ENCODE assay signal across 20 cellular contexts in the genomic region with DNA sequence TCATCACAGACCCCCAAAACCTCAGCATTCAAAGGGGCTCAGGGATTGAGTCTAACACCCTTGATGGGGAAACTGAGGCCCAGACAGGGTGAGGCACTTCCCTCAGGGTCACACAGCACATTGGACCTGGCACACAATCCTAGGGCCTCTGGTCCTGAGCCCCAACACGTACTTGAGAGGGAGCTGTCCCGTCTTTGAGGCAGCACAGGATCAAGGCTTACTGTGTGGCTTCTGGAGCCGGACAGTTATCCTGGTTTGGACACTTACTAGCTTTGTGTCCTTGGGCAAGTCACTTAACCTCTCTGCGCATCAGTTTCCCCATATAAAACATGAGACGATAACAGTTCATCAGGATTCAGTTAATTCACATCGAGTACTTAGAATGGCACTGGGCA. TPM values are rescaled to one million over a fixed set of nuclear protein-coding genes. Genes with fewer than 3 reads are reported as not detected.
DNase-seq lines count a peak whose midpoint lies in the region; ATAC-seq and TF ChIP-seq lines count a peak whose summit lies in the region.
"Had no signal": no experiment of that assay in that cellular context is flagged by ENCODE, and none has a peak within 500 bp of the region (broad histone marks: within the 10 kb centered on the region; RNA-seq: fewer than 3 reads in every experiment).

No MANE protein-coding gene starts in this region.

- no peak for DNase-seq in activated T-cell treated with anti-CD3 and anti-CD28 coated beads, Interleukin-2, amount 50 U/mL, for 24 hours
- no peak for DNase-seq in activated T-cell treated with anti-CD3 and anti-CD28 coated beads, Interleukin-2, amount 50 U/mL, for 72 hours
- no peak for DNase-seq in activated CD4-positive, alpha-beta memory T cell treated with anti-CD3 and anti-CD28 coated beads for 36 hours
- DNase-seq in left colon = peak; percentile 3 to 5
- DNase-seq in suprapubic skin (ENCODE audit: low spot score in 2 of 2) = peak; percentile 36 to 44
- no peak for DNase-seq in NCI-H510A (lab: John Stamatoyannopoulos, UW)
- DNase-seq in G401 (ENCODE audit: low spot score) = no peak
- no peak for DNase-seq in NCI-H446 (lab: John Stamatoyannopoulos, UW)
- DNase-seq: colonic mucosa, DMS79 treated with DMSO at 0.1 percent for 48 hours, foreskin melanocyte, left cardiac atrium, NCI-H1417, occipital lobe had no signal

- H3K9me3 Mint-ChIP-seq in activated T-cell treated with anti-CD3 and anti-CD28 coated beads, Interleukin-2, amount 50 U/mL, for 24 hours = no peaks in the 10 kb centered on the region
- no peaks in the 10 kb centered on the region for H3K9me3 Mint-ChIP-seq in activated T-cell treated with anti-CD3 and anti-CD28 coated beads, Interleukin-2, amount 50 U/mL, for 72 hours
- H3K9me3 Mint-ChIP-seq in activated CD4-positive, alpha-beta memory T cell treated with anti-CD3 and anti-CD28 coated beads for 36 hours = no peaks in the 10 kb centered on the region
- H3K9me3 Mint-ChIP-seq: activated T-helper 1 cell treated with anti-CD3 and anti-CD28 coated beads, Interleukin-12 subunit alpha, Interleukin-12 subunit beta, Interleukin-2, Interleukin-4 antibody, amounts not matched to agents 30 ng/mL and 10 ng/mL and 1 ng/mL, durations not matched to agents 14 hours and 24 hours and 36 hours; CD4-positive, CD25-positive, alpha-beta regulatory T cell had no signal

- H3K27me3 Mint-ChIP-seq in activated T-cell treated with anti-CD3 and anti-CD28 coated beads, Interleukin-2, amount 50 U/mL, for 24 hours = no peaks in the 10 kb centered on the region
- H3K27me3 Mint-ChIP-seq in activated T-cell treated with anti-CD3 and anti-CD28 coated beads, Interleukin-2, amount 50 U/mL, for 72 hours (ENCODE audit: low read depth) = no peaks in the 10 kb centered on the region
- no peaks in the 10 kb centered on the region for H3K27me3 Mint-ChIP-seq in activated CD4-positive, alpha-beta memory T cell treated with anti-CD3 and anti-CD28 coated beads for 36 hours

- H3K4me1 ChIP-seq in suprapubic skin = no peaks in the 10 kb centered on the region
- H3K4me1 ChIP-seq: colonic mucosa, tibial nerve had no signal

- in situ Hi-C loops in G401 (cut with HindIII; ENCODE audit: low sequenced_read_pairs) = no loop called here

- H3K27ac Mint-ChIP-seq in activated T-cell treated with anti-CD3 and anti-CD28 coated beads, Interleukin-2, amount 50 U/mL, for 24 hours = peak overlapping the region; percentile 86
- H3K27ac Mint-ChIP-seq in activated T-cell treated with anti-CD3 and anti-CD28 coated beads, Interleukin-2, amount 50 U/mL, for 72 hours = no peak overlapping the region
- peak overlapping the region; percentile 33 for H3K27ac Mint-ChIP-seq in activated CD4-positive, alpha-beta memory T cell treated with anti-CD3 and anti-CD28 coated beads for 36 hours
- H3K27ac Mint-ChIP-seq: activated T-helper 1 cell treated with anti-CD3 and anti-CD28 coated beads, Interleukin-12 subunit alpha, Interleukin-12 subunit beta, Interleukin-2, Interleukin-4 antibody, amounts not matched to agents 30 ng/mL and 10 ng/mL and 1 ng/mL, durations not matched to agents 14 hours and 24 hours and 36 hours had no signal

- H3K36me3 Mint-ChIP-seq in activated T-cell treated with anti-CD3 and anti-CD28 coated beads, Interleukin-2, amount 50 U/mL, for 24 hours (ENCODE audit: low read depth) = peaks cover 92% of the 10 kb centered on the region
- H3K36me3 Mint-ChIP-seq in activated T-cell treated with anti-CD3 and anti-CD28 coated beads, Interleukin-2, amount 50 U/mL, for 72 hours (ENCODE audit: insufficient read depth in 2 of 2) = peaks cover 8 to 19% of the 10 kb centered on the region in 2 donors
- peaks cover 63% of the 10 kb centered on the region for H3K36me3 Mint-ChIP-seq in activated CD4-positive, alpha-beta memory T cell treated with anti-CD3 and anti-CD28 coated beads for 36 hours

- ATAC-seq in activated T-cell treated with anti-CD3 and anti-CD28 coated beads, Interleukin-2, amount 50 U/mL, for 72 hours (replicated peaks in 1 of 2) = no peak
- ATAC-seq in left colon = no peak
- ATAC-seq: left cardiac atrium, mucosa of descending colon, SK-N-SH treated with all-trans-retinoic acid at 6 μM for 48 hours had no signal

- TF ChIP-seq POLR2A in suprapubic skin (IDR thresholded peaks at IDR 0.05) = no peak

- no peak overlapping the region for H3K27ac ChIP-seq in suprapubic skin
- H3K27ac ChIP-seq: colonic mucosa, tibial nerve had no signal

- H3K9me3 ChIP-seq in suprapubic skin = no peaks in the 10 kb centered on the region
- H3K9me3 ChIP-seq: colonic mucosa, mucosa of descending colon, tibial nerve had no signal

- no peaks in the 10 kb centered on the region for H3K36me3 ChIP-seq in suprapubic skin
- H3K36me3 ChIP-seq: colonic mucosa, tibial nerve had no signal

- CTCF ChIA-PET in activated CD4-positive, alpha-beta memory T cell treated with anti-CD3 and anti-CD28 coated beads for 36 hours (lab: Charles Lee) = interaction anchor here (0.5 to 1.7 kb wide), 2 partner anchors 27 to 134 kb away, joined by 4 to 5 read pairs; no protein-coding TSS in a partner anchor

- H3K4me1 Mint-ChIP-seq in activated T-cell treated with anti-CD3 and anti-CD28 coated beads, Interleukin-2, amount 50 U/mL, for 24 hours (ENCODE audit: low read depth) = peaks cover 39% of the 10 kb centered on the region
- H3K4me1 Mint-ChIP-seq in activated T-cell treated with anti-CD3 and anti-CD28 coated beads, Interleukin-2, amount 50 U/mL, for 72 hours (ENCODE audit: low read depth) = peaks cover 52% of the 10 kb centered on the region
- peaks cover 32% of the 10 kb centered on the region for H3K4me1 Mint-ChIP-seq in activated CD4-positive, alpha-beta memory T cell treated with anti-CD3 and anti-CD28 coated beads for 36 hours (ENCODE audit: low read depth)

- intact Hi-C loops in activated CD4-positive, alpha-beta memory T cell treated with anti-CD3 and anti-CD28 coated beads for 36 hours (cut with micrococcal nuclease) = no loop called here
- intact Hi-C loops in left colon (cut with DNase I, micrococcal nuclease) = no loop called here

- H3K27me3 ChIP-seq in suprapubic skin = peaks cover 17% of the 10 kb centered on the region
- H3K27me3 ChIP-seq: colonic mucosa had no signal

- TF ChIP-seq EP300 in suprapubic skin (IDR thresholded peaks at IDR 0.05) = no peak

- no peak overlapping the region for H3K4me3 Mint-ChIP-seq in activated T-cell treated with anti-CD3 and anti-CD28 coated beads, Interleukin-2, amount 50 U/mL, for 24 hours
- H3K4me3 Mint-ChIP-seq in activated T-cell treated with anti-CD3 and anti-CD28 coated beads, Interleukin-2, amount 50 U/mL, for 72 hours = no peak overlapping the region
- H3K4me3 Mint-ChIP-seq in activated CD4-positive, alpha-beta memory T cell treated with anti-CD3 and anti-CD28 coated beads for 36 hours = no peak overlapping the region
- H3K4me3 Mint-ChIP-seq: activated T-helper 1 cell treated with anti-CD3 and anti-CD28 coated beads, Interleukin-12 subunit alpha, Interleukin-12 subunit beta, Interleukin-2, Interleukin-4 antibody, amounts not matched to agents 30 ng/mL and 10 ng/mL and 1 ng/mL, durations not matched to agents 14 hours and 24 hours and 36 hours; CD4-positive, CD25-positive, alpha-beta regulatory T cell had no signal

- POLR2A ChIA-PET in activated CD4-positive, alpha-beta memory T cell treated with anti-CD3 and anti-CD28 coated beads for 36 hours (lab: Charles Lee) = interaction anchor here (0.5 kb wide), 1 partner anchor 261 kb away, joined by 4 read pairs; the partner anchor contains the start of gene SRRM1

- no peak overlapping the region for H3K4me3 ChIP-seq in suprapubic skin
- H3K4me3 ChIP-seq: colonic mucosa, mucosa of descending colon, tibial nerve had no signal

- WGBS in suprapubic skin = 87% methylated on average over 5 of the region's 6 CpGs

- TF ChIP-seq CTCF in suprapubic skin (IDR thresholded peaks at IDR 0.05) = no peak

RNA-seq across cellular contexts. Expression of gene RUNX3, which starts 26.5 kb away (rescaled TPM):
- 100 to 1,000 TPM; 254 to 298 TPM for total RNA-seq in activated T-cell treated with anti-CD3 and anti-CD28 coated beads, Interleukin-2, amount 50 U/mL, for 72 hours
- total RNA-seq in activated CD4-positive, alpha-beta memory T cell treated with anti-CD3 and anti-CD28 coated beads for 36 hours = 100 to 1,000 TPM; 153 to 155 TPM
- total RNA-seq in left colon (1 to 10 TPM; 1.6 to 5.7 TPM), suprapubic skin (10 to 100 TPM in 3 of 4 donors, 1 to 10 TPM in 1; 7.9 to 18.7 (median 13.8) TPM)
- 0.17 TPM in 1 of 2 replicates, not detected in the other for total RNA-seq in G401 (2014; rRNA removed; shearing (Covaris generic))
- total RNA-seq: LHCN-M2 had no signal

Comparison
In these comparisons a context has a peak if more than half of its experiments do, and no peak if none do; other contexts are left out.
1. DNase-seq: peak in left colon (2 of 2) and suprapubic skin (2 of 2); none in activated T-cell treated with anti-CD3 and anti-CD28 coated beads, Interleukin-2, amount 50 U/mL, for 24 hours (single experiment), activated T-cell treated with anti-CD3 and anti-CD28 coated beads, Interleukin-2, amount 50 U/mL, for 72 hours (0 of 2), activated CD4-positive, alpha-beta memory T cell treated with anti-CD3 and anti-CD28 coated beads for 36 hours (single experiment), NCI-H510A (single experiment), G401 (single experiment) and NCI-H446 (0 of 2).
2. RNA of gene RUNX3, which starts 26.5 kb away (total RNA-seq): 254 to 298 TPM in activated T-cell treated with anti-CD3 and anti-CD28 coated beads, Interleukin-2, amount 50 U/mL, for 72 hours and 153 to 155 TPM in activated CD4-positive, alpha-beta memory T cell treated with anti-CD3 and anti-CD28 coated beads for 36 hours; 7.9 to 18.7 TPM in suprapubic skin, 1.6 to 5.7 TPM in left colon and 0.17 TPM in G401; every median in the first group is over 4 times any median in the second.